Comparison of ENCODE assay signal across 1 cellular context in the genomic region with DNA sequence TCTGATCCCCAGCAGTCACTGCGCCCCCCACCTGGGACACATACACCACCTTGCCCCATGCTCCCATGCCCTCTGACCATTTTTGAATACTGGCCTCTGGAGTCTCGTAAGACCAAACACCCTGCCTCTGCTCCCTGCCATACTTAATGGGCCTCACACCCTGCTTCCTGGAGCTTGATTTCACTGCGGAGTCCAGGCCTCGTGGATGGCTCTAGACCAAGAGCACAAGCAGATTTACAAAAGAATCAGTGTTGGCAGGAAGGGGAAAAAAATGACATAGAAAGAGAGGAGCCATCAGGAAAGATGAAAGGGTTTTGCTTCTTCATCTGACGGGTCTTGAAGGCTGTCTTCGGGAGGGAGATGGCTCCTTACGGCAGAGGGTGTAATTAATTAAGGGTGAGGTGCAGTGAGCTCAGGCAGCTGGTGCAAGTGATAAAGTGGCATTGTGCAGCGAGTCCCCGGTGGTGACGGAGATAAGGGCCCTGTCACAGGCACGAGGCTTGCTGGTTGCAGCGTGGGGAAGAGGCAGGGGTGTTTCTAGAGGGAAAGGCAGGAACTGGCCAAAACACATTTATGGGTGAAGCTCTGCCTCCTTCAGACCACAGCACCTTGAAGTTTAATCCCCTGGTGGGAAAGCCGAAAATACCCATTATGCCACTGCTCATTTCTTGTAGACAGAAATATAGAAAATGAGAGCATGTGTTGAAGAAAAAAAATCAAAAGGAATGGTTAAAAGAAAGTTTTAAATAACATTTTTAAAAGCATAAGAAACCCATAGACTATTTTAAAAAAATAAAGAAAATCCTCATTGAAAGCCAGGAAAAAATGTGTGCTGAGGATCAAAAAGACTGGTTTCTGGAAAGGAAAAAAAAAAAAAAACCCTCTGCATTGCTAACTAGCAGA.
TF ChIP-seq lines count a peak whose summit lies in the region.

No MANE protein-coding gene starts in this region.

TF ChIP-seq in K562, 482 proteins besides CTCF, POLR2A, EP300 and RAD21 (continues in another document):
- TF ChIP-seq FOS (IDR thresholded peaks at IDR 0.05; ENCODE audit: extremely low read depth, insufficient read length) = no peak
- peak; percentile 63; the same call in 1 of the 2 replicates for TF ChIP-seq THRB (CRISPR knock-in tag; conservative IDR thresholded peaks at IDR 0.05)
- TF ChIP-seq ZNF77 (CRISPR knock-in tag; IDR thresholded peaks at IDR 0.05) = no peak
- TF ChIP-seq YBX1 (IDR thresholded peaks at IDR 0.05) = no peak
- no peak for TF ChIP-seq ZNF146 (CRISPR knock-in tag; IDR thresholded peaks at IDR 0.05; ENCODE audit: unreplicated experiment)
- 0 out of 2 replicates have a peak, but pooled peaks have one; percentile 13 for TF ChIP-seq HMG20B (CRISPR knock-in tag; IDR thresholded peaks at IDR 0.05)
- TF ChIP-seq BCOR (IDR thresholded peaks at IDR 0.05) = peak; percentile 82
- no peak for TF ChIP-seq HDGF (IDR thresholded peaks at IDR 0.05)
- 0 out of 2 replicates have a peak, but pooled peaks have one; percentile 44 for TF ChIP-seq NFRKB (IDR thresholded peaks at IDR 0.05; ENCODE audit: low read depth)
- TF ChIP-seq SMAD3 (CRISPR knock-in tag; conservative IDR thresholded peaks at IDR 0.05) = peak; percentile 74
- TF ChIP-seq ARID1B (IDR thresholded peaks at IDR 0.05) = peak; percentile 99
- TF ChIP-seq, protein P1, sequence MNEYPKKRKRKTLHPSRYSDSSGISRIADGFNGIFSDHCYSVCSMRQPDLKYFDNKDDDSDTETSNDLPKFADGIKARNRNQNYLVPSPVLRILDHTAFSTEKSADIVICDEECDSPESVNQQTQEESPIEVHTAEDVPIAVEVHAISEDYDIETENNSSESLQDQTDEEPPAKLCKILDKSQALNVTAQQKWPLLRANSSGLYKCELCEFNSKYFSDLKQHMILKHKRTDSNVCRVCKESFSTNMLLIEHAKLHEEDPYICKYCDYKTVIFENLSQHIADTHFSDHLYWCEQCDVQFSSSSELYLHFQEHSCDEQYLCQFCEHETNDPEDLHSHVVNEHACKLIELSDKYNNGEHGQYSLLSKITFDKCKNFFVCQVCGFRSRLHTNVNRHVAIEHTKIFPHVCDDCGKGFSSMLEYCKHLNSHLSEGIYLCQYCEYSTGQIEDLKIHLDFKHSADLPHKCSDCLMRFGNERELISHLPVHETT (CRISPR knock-in tag; conservative IDR thresholded peaks at IDR 0.05 in 1 of 2, IDR thresholded peaks at IDR 0.05 in 1 of 2) = peak in 1 of 2 experiments; percentile 60; a peak in 1 of 4 replicates
- TF ChIP-seq MXI1 (IDR thresholded peaks at IDR 0.05; ENCODE audit: low read depth, low read length) = peak; percentile 57; the same call in 1 of the 2 replicates
- peak; percentile 58; the same call in 1 of the 2 replicates for TF ChIP-seq MEF2D (tag; conservative IDR thresholded peaks at IDR 0.05; ENCODE audit: low read depth)
- no peak for TF ChIP-seq PHTF2 (CRISPR knock-in tag; IDR thresholded peaks at IDR 0.05)
- TF ChIP-seq HLTF (IDR thresholded peaks at IDR 0.05) = peak; percentile 86; the same call in 1 of the 2 replicates
- no peak for TF ChIP-seq ZFP91 (CRISPR knock-in tag; IDR thresholded peaks at IDR 0.05)
- peak; percentile 85 to 89 for TF ChIP-seq KDM1A (IDR thresholded peaks at IDR 0.05)
- TF ChIP-seq RBBP5 (IDR thresholded peaks at IDR 0.05; ENCODE audit: borderline replicate concordance, insufficient read depth, low read length, poor library complexity, severe bottlenecking) = no peak
- peak; percentile 64 for TF ChIP-seq ZNF512 (tag; IDR thresholded peaks at IDR 0.05)
- no peak for TF ChIP-seq ZNF274 (IDR thresholded peaks at IDR 0.05; ENCODE audit: borderline replicate concordance, low read depth, low read length)
- 0 out of 2 replicates have a peak, but pooled peaks have one; percentile 7 for TF ChIP-seq ZNF134 (CRISPR knock-in tag; conservative IDR thresholded peaks at IDR 0.05)
- TF ChIP-seq EZH2 (IDR thresholded peaks at IDR 0.05; ENCODE audit: borderline replicate concordance, low read depth, low read length) = no peak
- TF ChIP-seq XRCC5 (IDR thresholded peaks at IDR 0.05; ENCODE audit: low read depth, low read length) = 0 out of 2 replicates have a peak, but pooled peaks have one; percentile 58
- no peak for TF ChIP-seq ZFP36 (IDR thresholded peaks at IDR 0.05; ENCODE audit: low read depth, low read length, partially characterized antibody)
- TF ChIP-seq RCOR1 (IDR thresholded peaks at IDR 0.05; ENCODE audit: borderline replicate concordance in 1 of 2, low read depth in 2 of 2, low read length in 2 of 2) = peak in 1 of 2 experiments; percentile 63; a peak in 1 of 4 replicates
- no peak for TF ChIP-seq ZNF12 (CRISPR knock-in tag; IDR thresholded peaks at IDR 0.05)
- no peak for TF ChIP-seq EWSR1 (IDR thresholded peaks at IDR 0.05; ENCODE audit: borderline replicate concordance, low read depth, partially characterized antibody)
- TF ChIP-seq EHMT2 (IDR thresholded peaks at IDR 0.05) = peak; percentile 55; the same call in 1 of the 2 replicates
- no peak for TF ChIP-seq ZNF79 (CRISPR knock-in tag; IDR thresholded peaks at IDR 0.05; ENCODE audit: low read depth)
- no peak for TF ChIP-seq TFAM (CRISPR knock-in tag; conservative IDR thresholded peaks at IDR 0.05)
- TF ChIP-seq, protein P2, sequence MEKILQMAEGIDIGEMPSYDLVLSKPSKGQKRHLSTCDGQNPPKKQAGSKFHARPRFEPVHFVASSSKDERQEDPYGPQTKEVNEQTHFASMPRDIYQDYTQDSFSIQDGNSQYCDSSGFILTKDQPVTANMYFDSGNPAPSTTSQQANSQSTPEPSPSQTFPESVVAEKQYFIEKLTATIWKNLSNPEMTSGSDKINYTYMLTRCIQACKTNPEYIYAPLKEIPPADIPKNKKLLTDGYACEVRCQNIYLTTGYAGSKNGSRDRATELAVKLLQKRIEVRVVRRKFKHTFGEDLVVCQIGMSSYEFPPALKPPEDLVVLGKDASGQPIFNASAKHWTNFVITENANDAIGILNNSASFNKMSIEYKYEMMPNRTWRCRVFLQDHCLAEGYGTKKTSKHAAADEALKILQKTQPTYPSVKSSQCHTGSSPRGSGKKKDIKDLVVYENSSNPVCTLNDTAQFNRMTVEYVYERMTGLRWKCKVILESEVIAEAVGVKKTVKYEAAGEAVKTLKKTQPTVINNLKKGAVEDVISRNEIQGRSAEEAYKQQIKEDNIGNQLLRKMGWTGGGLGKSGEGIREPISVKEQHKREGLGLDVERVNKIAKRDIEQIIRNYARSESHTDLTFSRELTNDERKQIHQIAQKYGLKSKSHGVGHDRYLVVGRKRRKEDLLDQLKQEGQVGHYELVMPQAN (IDR thresholded peaks at IDR 0.05; ENCODE audit: borderline replicate concordance) = 0 out of 2 replicates have a peak, but pooled peaks have one; percentile 30
- TF ChIP-seq GATA2 (CRISPR knock-in tag; IDR thresholded peaks at IDR 0.05) = peak; percentile 81
- TF ChIP-seq ZNF449 (CRISPR knock-in tag; IDR thresholded peaks at IDR 0.05) = 0 out of 2 replicates have a peak, but pooled peaks have one; percentile 38
- no peak for TF ChIP-seq TBP (optimal IDR thresholded peaks at IDR 0.05; ENCODE audit: low read depth, low read length)
- TF ChIP-seq, protein P3, sequence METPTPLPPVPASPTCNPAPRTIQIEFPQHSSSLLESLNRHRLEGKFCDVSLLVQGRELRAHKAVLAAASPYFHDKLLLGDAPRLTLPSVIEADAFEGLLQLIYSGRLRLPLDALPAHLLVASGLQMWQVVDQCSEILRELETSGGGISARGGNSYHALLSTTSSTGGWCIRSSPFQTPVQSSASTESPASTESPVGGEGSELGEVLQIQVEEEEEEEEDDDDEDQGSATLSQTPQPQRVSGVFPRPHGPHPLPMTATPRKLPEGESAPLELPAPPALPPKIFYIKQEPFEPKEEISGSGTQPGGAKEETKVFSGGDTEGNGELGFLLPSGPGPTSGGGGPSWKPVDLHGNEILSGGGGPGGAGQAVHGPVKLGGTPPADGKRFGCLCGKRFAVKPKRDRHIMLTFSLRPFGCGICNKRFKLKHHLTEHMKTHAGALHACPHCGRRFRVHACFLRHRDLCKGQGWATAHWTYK (CRISPR knock-in tag; IDR thresholded peaks at IDR 0.05) = peak; percentile 82
- TF ChIP-seq ARHGAP35 (IDR thresholded peaks at IDR 0.05; ENCODE audit: partially characterized antibody) = no peak
- TF ChIP-seq NFIC (IDR thresholded peaks at IDR 0.05) = peak; percentile 88
- TF ChIP-seq POLR2AphosphoS5 (IDR thresholded peaks at IDR 0.05; ENCODE audit: control insufficient read depth, insufficient read depth, low read depth, low read length) = peak; percentile 84
- no peak for TF ChIP-seq NR4A1 (CRISPR knock-in tag; IDR thresholded peaks at IDR 0.05)
- peak; percentile 78; the same call in 1 of the 2 replicates for TF ChIP-seq NR4A1 (tag; IDR thresholded peaks at IDR 0.05)
- TF ChIP-seq, protein P4, sequence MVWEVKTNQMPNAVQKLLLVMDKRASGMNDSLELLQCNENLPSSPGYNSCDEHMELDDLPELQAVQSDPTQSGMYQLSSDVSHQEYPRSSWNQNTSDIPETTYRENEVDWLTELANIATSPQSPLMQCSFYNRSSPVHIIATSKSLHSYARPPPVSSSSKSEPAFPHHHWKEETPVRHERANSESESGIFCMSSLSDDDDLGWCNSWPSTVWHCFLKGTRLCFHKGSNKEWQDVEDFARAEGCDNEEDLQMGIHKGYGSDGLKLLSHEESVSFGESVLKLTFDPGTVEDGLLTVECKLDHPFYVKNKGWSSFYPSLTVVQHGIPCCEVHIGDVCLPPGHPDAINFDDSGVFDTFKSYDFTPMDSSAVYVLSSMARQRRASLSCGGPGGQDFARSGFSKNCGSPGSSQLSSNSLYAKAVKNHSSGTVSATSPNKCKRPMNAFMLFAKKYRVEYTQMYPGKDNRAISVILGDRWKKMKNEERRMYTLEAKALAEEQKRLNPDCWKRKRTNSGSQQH (CRISPR knock-in tag; IDR thresholded peaks at IDR 0.05) = 0 out of 2 replicates have a peak, but pooled peaks have one; percentile 61
- TF ChIP-seq PKNOX1 (IDR thresholded peaks at IDR 0.05) = peak; percentile 68
- peak; percentile 80 for TF ChIP-seq NEUROD1 (IDR thresholded peaks at IDR 0.05; ENCODE audit: borderline replicate concordance, low read depth, low read length, partially characterized antibody)
- peak; percentile 89 for TF ChIP-seq ELF4 (CRISPR knock-in tag; IDR thresholded peaks at IDR 0.05)
- no peak for TF ChIP-seq STAG1 (CRISPR knock-in tag; IDR thresholded peaks at IDR 0.05; ENCODE audit: borderline replicate concordance)
- peak; percentile 86 for TF ChIP-seq JUND (IDR thresholded peaks at IDR 0.05; ENCODE audit: borderline replicate concordance, low read depth, low read length)
- TF ChIP-seq JUND (tag; IDR thresholded peaks at IDR 0.05; ENCODE audit: borderline replicate concordance, low read depth, low read length) = peak; percentile 56; the same call in 2 of the 3 replicates
- peak; percentile 90 for TF ChIP-seq SOX6 (IDR thresholded peaks at IDR 0.05)
- peak; percentile 94 for TF ChIP-seq L3MBTL2 (IDR thresholded peaks at IDR 0.05)
- peak; percentile 77; the same call in 1 of the 2 replicates for TF ChIP-seq RNF2 (IDR thresholded peaks at IDR 0.05)
- TF ChIP-seq TRIM24 (IDR thresholded peaks at IDR 0.05) = peak; percentile 93 to 95
- TF ChIP-seq ZNF263 (CRISPR knock-in tag; IDR thresholded peaks at IDR 0.05; ENCODE audit: borderline replicate concordance) = no peak
- peak; percentile 88 for TF ChIP-seq MEIS2 (IDR thresholded peaks at IDR 0.05; ENCODE audit: partially characterized antibody)
